ENCODE assay signal across 22 cellular contexts in the genomic region with DNA sequence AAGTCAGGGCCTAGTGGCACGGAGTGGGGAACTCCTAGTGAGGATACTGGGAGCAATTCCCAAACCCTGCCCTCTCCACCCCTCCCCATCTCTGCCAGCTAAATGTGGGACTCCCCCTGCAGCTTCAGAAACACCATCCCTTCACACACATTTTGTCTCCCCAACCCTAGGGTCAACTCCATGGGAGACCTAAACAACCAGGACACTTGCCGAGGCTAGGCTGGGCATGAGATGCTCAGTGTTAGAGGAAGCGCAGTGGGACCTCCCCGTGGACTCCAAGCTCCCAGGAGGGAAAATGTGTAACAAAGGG. TPM values are rescaled to one million over a fixed set of nuclear protein-coding genes. Genes with fewer than 3 reads are reported as not detected.
DNase-seq lines count a peak whose midpoint lies in the region; ATAC-seq, FAIRE-seq and TF ChIP-seq lines count a peak whose summit lies in the region.
"Had no signal": no experiment of that assay in that cellular context is flagged by ENCODE, and none has a peak within 500 bp of the region (broad histone marks: within the 10 kb centered on the region; RNA-seq: fewer than 3 reads in every experiment).

No MANE protein-coding gene starts in this region.

- H2AFZ ChIP-seq in MM.1S (ENCODE audit: low read length): no peak overlapping the region

- H3K4me3 ChIP-seq in rectal smooth muscle tissue (ENCODE audit: low read length) (peak overlapping the region; percentile 61), MM.1S (ENCODE audit: low read length) (no peak overlapping the region)

- H3K9me3 ChIP-seq in MM.1S (replicated peaks; ENCODE audit: insufficient read depth, low read length): no peaks in the 10 kb centered on the region

- H3K9me2 ChIP-seq in MM.1S (replicated peaks; ENCODE audit: insufficient read depth, low read length): no peaks in the 10 kb centered on the region

- peaks cover 12% of the 10 kb centered on the region for H3F3A ChIP-seq in MM.1S (ENCODE audit: insufficient read depth, low read length)

- no peak for TF ChIP-seq CTCF in MM.1S (IDR thresholded peaks at IDR 0.05; ENCODE audit: low read length)

- no peak for ATAC-seq in GM19328 (IDR thresholded peaks at IDR 0.05; ENCODE audit: unreplicated experiment)
- ATAC-seq: SK-N-SH treated with all-trans-retinoic acid at 6 μM for 48 hours had no signal

- FAIRE-seq in GM19239 (lab: Jason Lieb, UNC): no peak

- H3K27ac ChIP-seq in rectal smooth muscle tissue (ENCODE audit: low read depth, low read length): no peak overlapping the region
- no peak overlapping the region for H3K27ac ChIP-seq in MM.1S (ENCODE audit: low read length)

- H3K4me2 ChIP-seq in MM.1S (ENCODE audit: low read depth, low read length): no peak overlapping the region

- H4K20me1 ChIP-seq in MM.1S (ENCODE audit: insufficient read depth, low read length): no peaks in the 10 kb centered on the region

- peak; percentile 15 for DNase-seq in activated CD8-positive, alpha-beta memory T cell treated with anti-CD3 and anti-CD28 coated beads, Interleukin-2, amount 50 U/mL, for 48 hours
- no peak for DNase-seq in activated CD8-positive, alpha-beta memory T cell treated with anti-CD3 and anti-CD28 coated beads for 24 hours
- peak; percentile 49 for DNase-seq in mesenteric fat pad (ENCODE audit: low spot score)
- no peak for DNase-seq in GM19239 (ENCODE audit: insufficient read length, low spot score)
- DNase-seq in KBM-7: no peak
- no peak for DNase-seq in MM.1S
- DNase-seq: 8988T; AML-193; EL; GF-D8; H9; KG1; NCI-H1105; NCI-H146; NCI-H2029 treated with DMSO at 0.1 percent for 48 hours; NCI-H226; NCI-H748 treated with DMSO at 0.1 percent for 48 hours; NK-92 treated with Interleukin-12 subunit alpha and Interleukin-12 subunit beta, amount 100 ng/mL, for 24 hours had no signal

- no peaks in the 10 kb centered on the region for H3K79me2 ChIP-seq in MM.1S (ENCODE audit: low read length)

- H3K27me3 ChIP-seq in rectal smooth muscle tissue (ENCODE audit: control insufficient read depth, insufficient read depth, low read length) (no peaks in the 10 kb centered on the region), MM.1S (replicated peaks; ENCODE audit: insufficient read depth, low read length) (peaks cover 14% of the 10 kb centered on the region)

- no peak overlapping the region for H3K9ac ChIP-seq in rectal smooth muscle tissue (ENCODE audit: low read length)
- no peak overlapping the region for H3K9ac ChIP-seq in MM.1S (ENCODE audit: low read length)

- H3K4me1 ChIP-seq in rectal smooth muscle tissue (ENCODE audit: control insufficient read depth, insufficient read depth, low read length) (no peaks in the 10 kb centered on the region), MM.1S (ENCODE audit: low read length) (peaks cover 16% of the 10 kb centered on the region)

- in situ Hi-C loops in KBM-7 (cut with MboI; ENCODE audit: low pct_unique_long_range_greater_than_20kb, low sequenced_read_pairs): no loop called here

- no peaks in the 10 kb centered on the region for H3K36me3 ChIP-seq in rectal smooth muscle tissue (ENCODE audit: control insufficient read depth, insufficient read depth, low read length)
- no peaks in the 10 kb centered on the region for H3K36me3 ChIP-seq in MM.1S (replicated peaks; ENCODE audit: insufficient read depth, low read length)

RNA-seq across cellular contexts. Expression of a gene that starts 1.5 kb away (rescaled TPM):
- total RNA-seq in mesenteric fat pad: not detected
- total RNA-seq: H9, HT1080 had no signal

RNA-seq across cellular contexts. Expression of a gene that starts 13.9 kb away (rescaled TPM):
- 13.6 TPM for total RNA-seq in mesenteric fat pad

Comparison
In these comparisons a context has a peak if more than half of its experiments do, and no peak if none do; other contexts are left out.
1. DNase-seq: peak in activated CD8-positive, alpha-beta memory T cell treated with anti-CD3 and anti-CD28 coated beads, Interleukin-2, amount 50 U/mL, for 48 hours (single experiment) and mesenteric fat pad (single experiment); none in activated CD8-positive, alpha-beta memory T cell treated with anti-CD3 and anti-CD28 coated beads for 24 hours (single experiment), GM19239 (single experiment), KBM-7 (single experiment) and MM.1S (single experiment).